In the genomic region with DNA sequence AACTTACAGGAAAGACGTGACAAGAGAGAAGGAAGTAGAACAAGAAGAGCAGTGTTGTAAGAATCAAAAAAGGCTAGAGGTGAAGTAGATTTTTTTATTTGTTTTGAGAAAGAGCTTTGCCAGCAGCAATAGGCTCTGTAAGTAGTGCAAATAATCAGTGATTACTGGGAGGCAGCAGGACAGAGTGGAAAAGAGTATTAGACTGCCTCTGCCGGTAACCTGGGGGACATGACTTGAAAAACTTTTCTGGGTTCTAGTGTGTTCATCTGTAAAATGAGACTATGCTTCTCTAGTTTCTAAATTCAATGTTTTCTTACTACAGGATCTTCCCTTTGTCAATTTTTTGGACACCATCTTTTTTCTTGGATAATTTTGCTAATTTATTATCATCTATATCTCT, we compare ENCODE assay signal across 18 cellular contexts. TPM values are rescaled to one million over a fixed set of nuclear protein-coding genes. Genes with fewer than 3 reads are reported as not detected.
DNase-seq lines count a peak whose midpoint lies in the region; TF ChIP-seq lines count a peak whose summit lies in the region.
"Had no signal": no experiment of that assay in that cellular context is flagged by ENCODE, and none has a peak within 500 bp of the region (broad histone marks: within the 10 kb centered on the region; RNA-seq: fewer than 3 reads in every experiment).

No MANE protein-coding gene starts in this region.

- peaks cover 5% of the 10 kb centered on the region for H3K9me3 Mint-ChIP-seq in type B pancreatic cell

- H3F3A ChIP-seq in OCI-LY1 (ENCODE audit: insufficient read depth, low read length), result no peaks in the 10 kb centered on the region

- H3K27me3 ChIP-seq in OCI-LY1 (ENCODE audit: insufficient read depth, low read length), result 0 out of 2 replicates have a peak, but pooled peaks cover 2% of the 10 kb centered on the region
- H3K27me3 ChIP-seq: cardiac muscle cell, right atrium auricular region had no signal

- no peaks in the 10 kb centered on the region for H3K79me2 ChIP-seq in OCI-LY1 (ENCODE audit: insufficient read depth, low read length)

- H3K27me3 Mint-ChIP-seq in type B pancreatic cell, result no peaks in the 10 kb centered on the region
- H3K27me3 Mint-ChIP-seq: stimulated activated naive CD8-positive, alpha-beta T cell treated with anti-CD3 and anti-CD28 coated beads, Interleukin-15, amount 100 ng/mL, for 72 hours had no signal

- TF ChIP-seq CTCF in OCI-LY1 (IDR thresholded peaks at IDR 0.05; ENCODE audit: low read length) (peak; percentile 26), choroid plexus epithelial cell (conservative IDR thresholded peaks at IDR 0.05; ENCODE audit: low read depth, low read length) (peak; percentile 48), type B pancreatic cell (conservative IDR thresholded peaks at IDR 0.05) (peak; percentile 17)

- H3K36me3 Mint-ChIP-seq in type B pancreatic cell, result peaks cover 4% of the 10 kb centered on the region

- H3K4me3 ChIP-seq in OCI-LY1 (ENCODE audit: low read depth, low read length, poor library complexity, severe bottlenecking) (no peak overlapping the region), choroid plexus epithelial cell (ENCODE audit: low read depth, low read length) (no peak overlapping the region)
- H3K4me3 ChIP-seq: cardiac muscle cell, right atrium auricular region had no signal

- no peaks in the 10 kb centered on the region for H3K36me3 ChIP-seq in OCI-LY1 (ENCODE audit: insufficient read depth, low read length)
- H3K36me3 ChIP-seq: cardiac muscle cell, right atrium auricular region had no signal

- H4K20me1 ChIP-seq in OCI-LY1 (ENCODE audit: insufficient read depth, low read length), result no peaks in the 10 kb centered on the region

- no peak overlapping the region for H2AFZ ChIP-seq in OCI-LY1 (ENCODE audit: low read length)

- DNase-seq in NOMO-1 treated with DMSO at 0.1 percent for 48 hours (lab: John Stamatoyannopoulos, UW; ENCODE audit: unreplicated experiment) (peak; percentile 4), NOMO-1 treated with dmso at 0.1 percent for 144 hours (lab: John Stamatoyannopoulos, UW; ENCODE audit: unreplicated experiment) (no peak), choroid plexus epithelial cell (ENCODE audit: low read depth) (peak; percentile 44), type B pancreatic cell (ENCODE audit: extremely low spot score, unreplicated experiment) (no peak), NCI-H1436 (lab: John Stamatoyannopoulos, UW) (no peak), activated gamma-delta T cell treated with Interleukin-2 at 50 U/mL for 16 hours (no peak)
- DNase-seq in activated naive CD4-positive, alpha-beta T cell treated with anti-CD3 and anti-CD28 coated beads, Interleukin-2, amount 50 U/mL, for 16 hours, result no peak
- DNase-seq: activated CD8-positive, alpha-beta memory T cell treated with anti-CD3 and anti-CD28 coated beads for 24 hours; DMS79 treated with DMSO at 0.1 percent for 48 hours; HFFc6; midbrain; NCI-H2081 treated with DMSO at 0.1 percent for 48 hours; NCI-H526 treated with DMSO at 0.1 percent for 48 hours; stimulated activated naive CD8-positive, alpha-beta T cell treated with anti-CD3 and anti-CD28 coated beads, Interleukin-15, amount 100 ng/mL, for 72 hours had no signal

- H3K4me2 ChIP-seq in OCI-LY1 (ENCODE audit: low read length), result no peak overlapping the region

- no peaks in the 10 kb centered on the region for H3K9me3 ChIP-seq in OCI-LY1 (ENCODE audit: low read length)

- H3K27ac ChIP-seq in OCI-LY1 (ENCODE audit: low read depth, low read length, poor library complexity, severe bottlenecking), result no peak overlapping the region
- H3K27ac ChIP-seq: cardiac muscle cell, right atrium auricular region had no signal

- no peaks in the 10 kb centered on the region for H3K4me1 Mint-ChIP-seq in type B pancreatic cell (ENCODE audit: unreplicated experiment)

- no peak overlapping the region for H3K4me3 Mint-ChIP-seq in type B pancreatic cell
- H3K4me3 Mint-ChIP-seq: CD14-positive monocyte; HFFc6; stimulated activated naive CD8-positive, alpha-beta T cell treated with anti-CD3 and anti-CD28 coated beads, Interleukin-15, amount 100 ng/mL, for 72 hours had no signal

- H3K9ac ChIP-seq in OCI-LY1 (ENCODE audit: low read length), result no peak overlapping the region

- no peak overlapping the region for H3K27ac Mint-ChIP-seq in type B pancreatic cell
- H3K27ac Mint-ChIP-seq: CD14-positive monocyte; HFFc6; stimulated activated naive CD8-positive, alpha-beta T cell treated with anti-CD3 and anti-CD28 coated beads, Interleukin-15, amount 100 ng/mL, for 72 hours had no signal

- H3K9me2 ChIP-seq in OCI-LY1 (ENCODE audit: low read depth, low read length), result no peaks in the 10 kb centered on the region

- H3K4me1 ChIP-seq in OCI-LY1 (ENCODE audit: insufficient read depth, low read length, severe bottlenecking), result peaks cover 5% of the 10 kb centered on the region

RNA-seq across cellular contexts. Expression of a gene that starts 5.8 kb away (rescaled TPM):
- 4.4 and 7.0 TPM in 2 replicates for total RNA-seq in type B pancreatic cell (ENCODE audit: low replicate concordance)

Comparison
In these comparisons a context has a peak if more than half of its experiments do, and no peak if none do; other contexts are left out.
1. DNase-seq: peak in NOMO-1 treated with DMSO at 0.1 percent for 48 hours (single experiment) and choroid plexus epithelial cell (single experiment); none in NOMO-1 treated with dmso at 0.1 percent for 144 hours (single experiment), type B pancreatic cell (single experiment), activated naive CD4-positive, alpha-beta T cell treated with anti-CD3 and anti-CD28 coated beads, Interleukin-2, amount 50 U/mL, for 16 hours (single experiment), NCI-H1436 (single experiment) and activated gamma-delta T cell treated with Interleukin-2 at 50 U/mL for 16 hours (single experiment).
2. Peak in every context shown above with its lines, with median percentiles within 50 percentile points of each other: CTCF ChIP-seq.